In genomic region chr14:88241810-88242209, GRCh38 we compare ENCODE assay signal across 24 cellular contexts.
"Had no signal": no experiment of that assay in that cellular context is flagged by ENCODE, and none has a peak within 500 bp of the region (broad histone marks: within the 10 kb centered on the region; RNA-seq: fewer than 3 reads in every experiment).

No MANE protein-coding gene starts in this region.

- H3K27ac ChIP-seq: left ventricle myocardium inferior, neural progenitor cell, neutrophil, right atrium auricular region, right lobe of liver, tibial nerve, uterus had no signal

- H3K4me3 ChIP-seq: left ventricle myocardium inferior, lung, neural progenitor cell, right atrium auricular region, right lobe of liver, smooth muscle cell, tibial nerve, uterus had no signal

- H3K4me1 Mint-ChIP-seq: mesothelial cell of epicardium; naive B cell; natural killer cell; stimulated activated memory B cell treated with anti-CD40 and anti-IgM and Interleukin-4, amounts not matched to agents 10 μg/mL and 1 μg/mL and 100 μg/mL, for 72 hours; stimulated activated naive CD8-positive, alpha-beta T cell treated with anti-CD3 and anti-CD28 coated beads, Interleukin-15, amount 100 ng/mL, for 72 hours had no signal

- H3K4me1 ChIP-seq: left ventricle myocardium inferior, right atrium auricular region, right lobe of liver, tibial nerve, uterus had no signal

- ATAC-seq: natural killer cell; right lobe of liver; stimulated activated memory B cell treated with anti-CD40 and anti-IgM and Interleukin-4, amounts not matched to agents 10 μg/mL and 1 μg/mL and 100 μg/mL, for 72 hours; stimulated activated naive CD8-positive, alpha-beta T cell treated with anti-CD3 and anti-CD28 coated beads, Interleukin-15, amount 100 ng/mL, for 72 hours had no signal

- H3K27ac Mint-ChIP-seq: mesothelial cell of epicardium; natural killer cell; nephron progenitor cell; progenitor cell of endocrine pancreas; stimulated activated memory B cell treated with anti-CD40 and anti-IgM and Interleukin-4, amounts not matched to agents 10 μg/mL and 1 μg/mL and 100 μg/mL, for 72 hours; stimulated activated naive CD8-positive, alpha-beta T cell treated with anti-CD3 and anti-CD28 coated beads, Interleukin-15, amount 100 ng/mL, for 72 hours; type B pancreatic cell had no signal

- H3K9me3 Mint-ChIP-seq: mesothelial cell of epicardium; natural killer cell; stimulated activated memory B cell treated with anti-CD40 and anti-IgM and Interleukin-4, amounts not matched to agents 10 μg/mL and 1 μg/mL and 100 μg/mL, for 72 hours; stimulated activated naive CD8-positive, alpha-beta T cell treated with anti-CD3 and anti-CD28 coated beads, Interleukin-15, amount 100 ng/mL, for 72 hours; type B pancreatic cell had no signal

- H3K27me3 ChIP-seq: neural progenitor cell, neutrophil, right atrium auricular region, right lobe of liver, tibial nerve, uterus had no signal

- DNase-seq: islet precursor cell; left ventricle myocardium inferior; mesendoderm; naive B cell; natural killer cell; nephron progenitor cell; right lobe of liver; stimulated activated CD4-positive, alpha-beta T cell treated with anti-CD3 and anti-CD28 coated beads, Interleukin-1b, Interleukin-23, amount 100 ng/mL, for 48 hours; stimulated activated CD4-positive, alpha-beta T cell treated with anti-CD3 and anti-CD28 coated beads, Interleukin-2, amount 100 ng/mL, for 48 hours; stimulated activated CD4-positive, alpha-beta T cell treated with anti-CD3 and anti-CD28 coated beads, Interleukin-4, amount 100 ng/mL, for 4 hours; stimulated activated CD8-positive, alpha-beta memory T cell treated with anti-CD3 and anti-CD28 coated beads, Interleukin-4, amount 100 ng/mL, for 48 hours; stimulated activated naive CD4-positive, alpha-beta T cell treated with Interleukin-2 at 50 U/mL for 16 hours; stimulated activated naive CD8-positive, alpha-beta T cell treated with anti-CD3 and anti-CD28 coated beads, Interleukin-15, amount 100 ng/mL, for 72 hours; uterus had no signal

- H3K36me3 Mint-ChIP-seq: mesothelial cell of epicardium; naive B cell; natural killer cell; stimulated activated memory B cell treated with anti-CD40 and anti-IgM and Interleukin-4, amounts not matched to agents 10 μg/mL and 1 μg/mL and 100 μg/mL, for 72 hours; type B pancreatic cell had no signal

- H3K4me3 Mint-ChIP-seq: mesothelial cell of epicardium; naive B cell; natural killer cell; nephron progenitor cell; neural progenitor cell; stimulated activated memory B cell treated with anti-CD40 and anti-IgM and Interleukin-4, amounts not matched to agents 10 μg/mL and 1 μg/mL and 100 μg/mL, for 72 hours; stimulated activated naive CD8-positive, alpha-beta T cell treated with anti-CD3 and anti-CD28 coated beads, Interleukin-15, amount 100 ng/mL, for 72 hours; type B pancreatic cell had no signal

- H3K36me3 ChIP-seq: left ventricle myocardium inferior, neural progenitor cell, neutrophil, right atrium auricular region, right lobe of liver, tibial nerve, uterus had no signal

- H3K9me3 ChIP-seq: left ventricle myocardium inferior, neutrophil, right atrium auricular region, right lobe of liver, tibial nerve, uterus had no signal
